9 cellular contexts compared by ENCODE assay signal in genomic region chr22:46043816-46044717, GRCh38.
DNase-seq lines count a peak whose midpoint lies in the region; ATAC-seq and TF ChIP-seq lines count a peak whose summit lies in the region.
"Had no signal": no experiment of that assay in that cellular context is flagged by ENCODE, and none has a peak within 500 bp of the region (broad histone marks: within the 10 kb centered on the region; RNA-seq: fewer than 3 reads in every experiment).

No MANE protein-coding gene starts in this region.

- H3K27ac ChIP-seq in OCI-LY3 (ENCODE audit: low read length) (no peak overlapping the region), liver (ENCODE audit: low read depth in 1 of 2, low read length in 2 of 2) (peak overlapping the region; percentile 75 to 86), subcutaneous abdominal adipose tissue (ENCODE audit: low read depth, low read length) (peak overlapping the region; percentile 96)

- no peaks in the 10 kb centered on the region for H3K79me2 ChIP-seq in OCI-LY3 (ENCODE audit: low read length)

- H3K4me1 ChIP-seq in OCI-LY3 (ENCODE audit: low read length) (peaks cover 11% of the 10 kb centered on the region; the same call in 1 of the 2 replicates), liver (ENCODE audit: control insufficient read depth in 4 of 4, insufficient read depth in 4 of 4, low read length in 3 of 4) (peaks cover 7 to 47% (median 34%) of the 10 kb centered on the region in 4 donors), subcutaneous abdominal adipose tissue (ENCODE audit: control insufficient read depth in 5 of 5, insufficient read depth in 5 of 5, low read length in 5 of 5) (peaks cover 18 to 80% (median 68%) of the 10 kb centered on the region in 5 donors)

- H2AFZ ChIP-seq in OCI-LY3 (ENCODE audit: low read depth, low read length) = peak overlapping the region; percentile 52

- TF ChIP-seq RAD21 in liver (IDR thresholded peaks at IDR 0.05) = no peak

- TF ChIP-seq CTCF in OCI-LY3 (IDR thresholded peaks at IDR 0.05; ENCODE audit: low read depth, low read length) (no peak), liver (IDR thresholded peaks at IDR 0.05; ENCODE audit: low read depth, low read length, missing input control) (no peak)

- peak overlapping the region; percentile 70 for H3K4me2 ChIP-seq in OCI-LY3 (ENCODE audit: low read length)

- H3K4me3 ChIP-seq in OCI-LY3 (ENCODE audit: low read length) (peak overlapping the region; percentile 73), liver (ENCODE audit: low read depth in 1 of 3, low read length in 3 of 3) (peak overlapping the region; percentile 56 to 75 (median 65)), subcutaneous abdominal adipose tissue (ENCODE audit: low read depth in 1 of 5, low read length in 5 of 5) (peak overlapping the region; percentile 64 to 82 (median 72))
- H3K4me3 ChIP-seq: K562 had no signal

- peak overlapping the region; percentile 61 for H3K9ac ChIP-seq in OCI-LY3 (ENCODE audit: low read length)
- H3K9ac ChIP-seq in liver (ENCODE audit: low read depth in 1 of 2, low read length in 2 of 2) = peak overlapping the region; percentile 36 to 99
- peak overlapping the region; percentile 58 to 95 (median 93) for H3K9ac ChIP-seq in subcutaneous abdominal adipose tissue (ENCODE audit: low read length in 5 of 5)

- H4K20me1 ChIP-seq in OCI-LY3 (ENCODE audit: insufficient read depth, low read length) = no peaks in the 10 kb centered on the region

- no peak for ATAC-seq in HG03342 (IDR thresholded peaks at IDR 0.05; ENCODE audit: unreplicated experiment)
- ATAC-seq: K562 had no signal

- WGBS in liver = 17% methylated on average over 38 of the region's 38 CpGs

- DNase-seq in EL (peak; percentile 34), cerebellum (ENCODE audit: low spot score) (peak; percentile 71), NCI-H2171 treated with DMSO at 0.1 percent for 48 hours (lab: John Stamatoyannopoulos, UW) (no peak), NCI-H1092 treated with DMSO at 0.1 percent for 48 hours (lab: John Stamatoyannopoulos, UW) (no peak)

- no peaks in the 10 kb centered on the region for H3K27me3 ChIP-seq in OCI-LY3 (ENCODE audit: low read depth, low read length)
- no peaks in the 10 kb centered on the region for H3K27me3 ChIP-seq in liver (ENCODE audit: control insufficient read depth in 4 of 4, insufficient read depth in 4 of 4, low read length in 3 of 4)
- H3K27me3 ChIP-seq in subcutaneous abdominal adipose tissue (ENCODE audit: control insufficient read depth in 5 of 5, insufficient read depth in 4 of 5, low read length in 5 of 5) = no peaks in the 10 kb centered on the region

- no peaks in the 10 kb centered on the region for H3K36me3 ChIP-seq in OCI-LY3 (replicated peaks; ENCODE audit: low read depth, low read length)
- no peaks in the 10 kb centered on the region for H3K36me3 ChIP-seq in liver (ENCODE audit: control insufficient read depth in 4 of 4, insufficient read depth in 3 of 4, low read depth in 1 of 4, low read length in 3 of 4)
- H3K36me3 ChIP-seq in subcutaneous abdominal adipose tissue (ENCODE audit: control insufficient read depth in 5 of 5, insufficient read depth in 5 of 5, low read length in 5 of 5) = no peaks in the 10 kb centered on the region

- H3K9me3 ChIP-seq in OCI-LY3 (ENCODE audit: insufficient read depth, low read length) (no peaks in the 10 kb centered on the region), liver (ENCODE audit: control insufficient read depth in 4 of 4, low read length in 3 of 4) (no peaks in the 10 kb centered on the region), subcutaneous abdominal adipose tissue (ENCODE audit: control insufficient read depth in 5 of 5, low read length in 5 of 5) (no peaks in the 10 kb centered on the region)

TF ChIP-seq in liver, 16 proteins besides CTCF, POLR2A, EP300 and RAD21:
- TF ChIP-seq HNF4A (conservative IDR thresholded peaks at IDR 0.05) (no peak), NR2F2 (IDR thresholded peaks at IDR 0.05) (peak; percentile 6), ATF3 (IDR thresholded peaks at IDR 0.05) (no peak), JUND (IDR thresholded peaks at IDR 0.05) (no peak), RXRA (IDR thresholded peaks at IDR 0.05) (no peak), ZBTB33 (IDR thresholded peaks at IDR 0.05) (no peak), EGR1 (IDR thresholded peaks at IDR 0.05; ENCODE audit: low read depth in 2 of 2) (no peak), REST (IDR thresholded peaks at IDR 0.05) (no peak), GABPA (IDR thresholded peaks at IDR 0.05 in 1 of 2, conservative IDR thresholded peaks at IDR 0.05 in 1 of 2) (no peak), MAX (IDR thresholded peaks at IDR 0.05) (no peak), YY1 (IDR thresholded peaks at IDR 0.05) (peak; percentile 60), SP1 (IDR thresholded peaks at IDR 0.05) (no peak), FOXA2 (IDR thresholded peaks at IDR 0.05) (peak; percentile 61), HNF4G (IDR thresholded peaks at IDR 0.05) (no peak), FOXA1 (IDR thresholded peaks at IDR 0.05) (peak; percentile 69), TAF1 (conservative IDR thresholded peaks at IDR 0.05) (no peak)
TF ChIP-seq in liver: peak in this region for 4.

Comparison
In these comparisons a context has a peak if more than half of its experiments do, and no peak if none do; other contexts are left out.
1. DNase-seq: peak in EL (single experiment) and cerebellum (single experiment); none in NCI-H2171 treated with DMSO at 0.1 percent for 48 hours (single experiment) and NCI-H1092 treated with DMSO at 0.1 percent for 48 hours (single experiment).
2. Peak in every context shown above with its lines, with median percentiles within 50 percentile points of each other: H3K4me3 ChIP-seq and H3K9ac ChIP-seq.